ENCODE assay signal across 13 cellular contexts in genomic region chrX:139967300-139967699, GRCh38. TPM values are rescaled to one million over a fixed set of nuclear protein-coding genes. Genes with fewer than 3 reads are reported as not detected.
DNase-seq lines count a peak whose midpoint lies in the region; ATAC-seq, FAIRE-seq and TF ChIP-seq lines count a peak whose summit lies in the region.
"Had no signal": no experiment of that assay in that cellular context is flagged by ENCODE, and none has a peak within 500 bp of the region (broad histone marks: within the 10 kb centered on the region; RNA-seq: fewer than 3 reads in every experiment).

No MANE protein-coding gene starts in this region.

- DNase-seq in SIG-M5 treated with dmso at 0.1 percent for 504 hours (lab: John Stamatoyannopoulos, UW; ENCODE audit: unreplicated experiment) (peak; percentile 4), SIG-M5 (lab: John Stamatoyannopoulos, UW) (no peak), HT-29 (ENCODE audit: low spot score) (peak; percentile 19), GM12878 (ENCODE audit: low read depth, low spot score) (no peak), osteoblast (ENCODE audit: insufficient read length, low spot score, missing footprints) (no peak), suprapubic skin (ENCODE audit: low spot score in 2 of 2) (no peak)
- DNase-seq: activated naive CD4-positive, alpha-beta T cell treated with anti-CD3 and anti-CD28 coated beads, Interleukin-2, amount 50 U/mL, for 16 hours; stimulated activated CD4-positive, alpha-beta T cell treated with anti-CD3 and anti-CD28 coated beads, Interleukin-2, amount 100 ng/mL, for 24 hours; T-helper 9 cell had no signal

- no peaks in the 10 kb centered on the region for H3K36me3 Mint-ChIP-seq in stimulated activated memory B cell treated with anti-CD40 and anti-IgM and Interleukin-4, amounts not matched to agents 10 μg/mL and 1 μg/mL and 100 μg/mL, for 72 hours
- H3K36me3 Mint-ChIP-seq: CD4-positive, CD25-positive, alpha-beta regulatory T cell had no signal

- H3K4me3 ChIP-seq in GM12878 (no peak overlapping the region), osteoblast (ENCODE audit: insufficient read depth, low read length) (no peak overlapping the region), suprapubic skin (no peak overlapping the region)

- H4K20me1 ChIP-seq in GM12878 (ENCODE audit: control insufficient read depth, insufficient read depth) (no peaks in the 10 kb centered on the region), osteoblast (ENCODE audit: insufficient read depth, low read length) (no peaks in the 10 kb centered on the region)

- TF ChIP-seq POLR2A in GM12878 (IDR thresholded peaks at IDR 0.05; ENCODE audit: low read depth, low read length), result no peak
- TF ChIP-seq POLR2A in suprapubic skin (IDR thresholded peaks at IDR 0.05), result no peak

- POLR2A ChIA-PET in GM12878 (lab: Charles Lee), result no interaction called here

- H3K27ac ChIP-seq in GM12878 (ENCODE audit: control insufficient read depth, insufficient read depth), result no peak overlapping the region
- H3K27ac ChIP-seq in osteoblast (ENCODE audit: low read depth, low read length), result no peak overlapping the region
- no peak overlapping the region for H3K27ac ChIP-seq in suprapubic skin

- TF ChIP-seq EP300 in GM12878 (IDR thresholded peaks at IDR 0.05; ENCODE audit: borderline replicate concordance in 1 of 2, control insufficient read depth in 1 of 2, low read depth in 2 of 2, low read length in 2 of 2), result no peak
- TF ChIP-seq EP300 in suprapubic skin (IDR thresholded peaks at IDR 0.05), result no peak

- peak; percentile 64; the same call in 2 of the 3 replicates for ATAC-seq in GM12878
- no peak for ATAC-seq in GM19023 (IDR thresholded peaks at IDR 0.05; ENCODE audit: unreplicated experiment)
- no peak for ATAC-seq in stimulated activated memory B cell treated with anti-CD40 and anti-IgM and Interleukin-4, amounts not matched to agents 10 μg/mL and 1 μg/mL and 100 μg/mL, for 72 hours

- H3K27ac Mint-ChIP-seq in stimulated activated memory B cell treated with anti-CD40 and anti-IgM and Interleukin-4, amounts not matched to agents 10 μg/mL and 1 μg/mL and 100 μg/mL, for 72 hours, result no peak overlapping the region
- H3K27ac Mint-ChIP-seq: CD4-positive, CD25-positive, alpha-beta regulatory T cell had no signal

- no peaks in the 10 kb centered on the region for H3K79me2 ChIP-seq in GM12878 (ENCODE audit: control insufficient read depth, insufficient read depth, low read length)
- no peaks in the 10 kb centered on the region for H3K79me2 ChIP-seq in osteoblast (ENCODE audit: insufficient read depth, low read length)

- peaks cover 4% of the 10 kb centered on the region for H3K9me3 Mint-ChIP-seq in stimulated activated memory B cell treated with anti-CD40 and anti-IgM and Interleukin-4, amounts not matched to agents 10 μg/mL and 1 μg/mL and 100 μg/mL, for 72 hours

- no peaks in the 10 kb centered on the region for H3K4me1 Mint-ChIP-seq in stimulated activated memory B cell treated with anti-CD40 and anti-IgM and Interleukin-4, amounts not matched to agents 10 μg/mL and 1 μg/mL and 100 μg/mL, for 72 hours
- H3K4me1 Mint-ChIP-seq: CD4-positive, CD25-positive, alpha-beta regulatory T cell had no signal

- no peak overlapping the region for H3K9ac ChIP-seq in GM12878 (ENCODE audit: control insufficient read depth, insufficient read depth, low read length)

- in situ Hi-C loops in GM12878 (cut with MboI), result no loop called here

- H3K27me3 Mint-ChIP-seq in stimulated activated memory B cell treated with anti-CD40 and anti-IgM and Interleukin-4, amounts not matched to agents 10 μg/mL and 1 μg/mL and 100 μg/mL, for 72 hours, result peaks cover 9% of the 10 kb centered on the region

- intact Hi-C loops in GM12878 (cut with micrococcal nuclease; ENCODE audit: unreplicated experiment), result loop anchor here (10.0 kb wide), 1 partner anchor 412 kb away; no protein-coding TSS in a partner anchor

- H3K27me3 ChIP-seq in GM12878 (replicated peaks in 1 of 2; ENCODE audit: control insufficient read depth in 2 of 2, insufficient read depth in 2 of 2, low read length in 1 of 2) (no peaks in the 10 kb centered on the region), osteoblast (ENCODE audit: insufficient read depth, low read length) (no peaks in the 10 kb centered on the region), suprapubic skin (no peaks in the 10 kb centered on the region)

- FAIRE-seq in GM12878 (lab: Jason Lieb, UNC), result no peak

- H3K4me2 ChIP-seq in GM12878 (ENCODE audit: control insufficient read depth, insufficient read depth), result no peak overlapping the region
- H3K4me2 ChIP-seq in osteoblast (ENCODE audit: insufficient read depth, low read length), result no peak overlapping the region

- H3K36me3 ChIP-seq in GM12878 (ENCODE audit: control insufficient read depth in 2 of 2, insufficient read depth in 2 of 2, low read length in 1 of 2), result no peaks in the 10 kb centered on the region
- no peaks in the 10 kb centered on the region for H3K36me3 ChIP-seq in osteoblast (ENCODE audit: insufficient read depth, low read length)
- no peaks in the 10 kb centered on the region for H3K36me3 ChIP-seq in suprapubic skin

- TF ChIP-seq RAD21 in GM12878 (IDR thresholded peaks at IDR 0.05; ENCODE audit: insufficient read depth, low read depth, low read length), result peak; percentile 41

- CTCF ChIA-PET in GM12878 (lab: Yijun Ruan, JAX), result interaction anchor here (0.7 to 1.4 kb wide), 4 partner anchors 38 to 398 kb away, joined by 3 read pairs; no protein-coding TSS in a partner anchor

- SMC1A ChIA-PET in GM12878 (lab: Charles Lee; ENCODE audit: uncharacterized antibody, unreplicated experiment), result interaction anchor here (1.2 kb wide), 2 partner anchors 13 to 37 kb away, joined by 3 read pairs; no protein-coding TSS in a partner anchor

- peak; percentile 36 to 47 (median 41) for TF ChIP-seq CTCF in GM12878 (IDR thresholded peaks at IDR 0.05 in 2 of 3, conservative IDR thresholded peaks at IDR 0.05 in 1 of 3; ENCODE audit: control insufficient read depth in 2 of 3, extremely low read depth in 1 of 3, insufficient read depth in 1 of 3, low read depth in 3 of 3, low read length in 3 of 3)
- peak; percentile 42 for TF ChIP-seq CTCF in osteoblast (IDR thresholded peaks at IDR 0.05; ENCODE audit: extremely low read depth, low read depth, low read length)
- no peak for TF ChIP-seq CTCF in suprapubic skin (IDR thresholded peaks at IDR 0.05)

- H2AFZ ChIP-seq in GM12878 (ENCODE audit: control insufficient read depth, low read depth, low read length), result no peak overlapping the region
- no peak overlapping the region for H2AFZ ChIP-seq in osteoblast (ENCODE audit: low read length)

- H3K4me3 Mint-ChIP-seq in stimulated activated memory B cell treated with anti-CD40 and anti-IgM and Interleukin-4, amounts not matched to agents 10 μg/mL and 1 μg/mL and 100 μg/mL, for 72 hours, result no peak overlapping the region
- H3K4me3 Mint-ChIP-seq: CD4-positive, CD25-positive, alpha-beta regulatory T cell had no signal

- H3K9me3 ChIP-seq in GM12878 (replicated peaks; ENCODE audit: control insufficient read depth, insufficient read depth, low read length) (no peaks in the 10 kb centered on the region), osteoblast (ENCODE audit: low read depth, low read length) (no peaks in the 10 kb centered on the region), suprapubic skin (no peaks in the 10 kb centered on the region)

- RAD21 ChIA-PET in GM12878 (lab: Charles Lee; ENCODE audit: unreplicated experiment), result interaction anchor here (0.9 kb wide), 1 partner anchor 11 kb away, joined by 3 read pairs; no protein-coding TSS in a partner anchor

- WGBS in GM12878 (ENCODE audit: insufficient coverage, insufficient replicate concordance, low lambda C conversion rate, missing lambda C conversion rate), result 25% methylated on average over 4 of the region's 4 CpGs
- WGBS in suprapubic skin, result 55% methylated on average over 4 of the region's 4 CpGs

- H3K4me1 ChIP-seq in GM12878 (ENCODE audit: control insufficient read depth, insufficient read depth, low read length), result no peaks in the 10 kb centered on the region
- no peaks in the 10 kb centered on the region for H3K4me1 ChIP-seq in osteoblast (ENCODE audit: insufficient read depth, low read length)
- H3K4me1 ChIP-seq in suprapubic skin, result no peaks in the 10 kb centered on the region

- no TSS peak for BruUV-seq in GM12878 (replicated peaks; lab: Mats Ljungman, UMichigan)

RNA-seq across cellular contexts. Expression of gene CXorf66, which starts 2.0 kb away (rescaled TPM):
- not detected in 2 replicates for total RNA-seq in HT-29 (2014; rRNA removed; shearing (Covaris generic))
- total RNA-seq in GM12878 (2013; cell fraction: nucleolus; rRNA removed), result not detected in 2 replicates
- total RNA-seq in GM12878 (2014; rRNA removed) (not detected in 2 replicates), GM12878 (2014; rRNA removed; fragmentation: Illumina TruSeq; extraction: Trizol) (not detected in 2 replicates), GM12878 (2021) (not detected in 2 replicates), osteoblast (not detected in 2 replicates), suprapubic skin (not detected)
- polyA plus RNA-seq in GM12878 (2011; ENCODE audit: low read depth), result not detected
- polyA plus RNA-seq in GM12878 (2011; rRNA removed) (not detected in 2 replicates), GM12878 (2014; fragmentation: Illumina TruSeq; extraction: Trizol) (not detected in 2 replicates), GM12878 (2014; fragmentation: Nextera tagmentation; extraction: Ambion mirVana) (not detected), GM12878 (2014; rRNA removed) (not detected in 2 replicates), GM12878 (2016; fragmentation: Nextera tagmentation; extraction: Ambion mirVana) (not detected)
- polyA plus RNA-seq in GM12878 (2011; cell fraction: cytosol; rRNA removed), result not detected in 2 replicates
- not detected in 2 replicates for polyA plus RNA-seq in GM12878 (2011; cell fraction: nucleus; rRNA removed)
- polyA plus RNA-seq in GM12878 (2012), result not detected in 2 replicates
- not detected in 2 replicates for polyA minus RNA-seq in GM12878 (2011; rRNA and poly(A)+ RNA removed)
- polyA minus RNA-seq in GM12878 (2011; cell fraction: cytosol; rRNA and poly(A)+ RNA removed), result not detected in 2 replicates
- not detected in 2 replicates for polyA minus RNA-seq in GM12878 (2011; cell fraction: nucleus; rRNA and poly(A)+ RNA removed)
- total RNA-seq: CD4-positive, CD25-positive, alpha-beta regulatory T cell; myocyte had no signal
- polyA plus RNA-seq: CD4-positive, CD25-positive, alpha-beta regulatory T cell had no signal

RNA-seq across cellular contexts. Expression of gene ATP11C, which starts 34.4 kb away (rescaled TPM):
- total RNA-seq in HT-29 (2014; rRNA removed; shearing (Covaris generic)), result 0.94 and 1.0 TPM in 2 replicates
- total RNA-seq in GM12878 (2013; cell fraction: nucleolus; rRNA removed), result 74.3 and 78.5 TPM in 2 replicates
- total RNA-seq in GM12878 (2014; rRNA removed), result 41.4 and 52.4 TPM in 2 replicates
- total RNA-seq in GM12878 (2014; rRNA removed; fragmentation: Illumina TruSeq; extraction: Trizol), result 43.9 and 44.0 TPM in 2 replicates
- total RNA-seq in GM12878 (2021), result 30.5 and 31.5 TPM in 2 replicates
- 10.2 TPM for polyA plus RNA-seq in GM12878 (2011; ENCODE audit: low read depth)
- polyA plus RNA-seq in GM12878 (2011; rRNA removed), result 36.6 and 57.4 TPM in 2 replicates
- 10.2 and 12.1 TPM in 2 replicates for polyA plus RNA-seq in GM12878 (2011; cell fraction: cytosol; rRNA removed)
- polyA plus RNA-seq in GM12878 (2011; cell fraction: nucleus; rRNA removed), result 24.0 and 24.8 TPM in 2 replicates
- 16.2 and 18.6 TPM in 2 replicates for polyA plus RNA-seq in GM12878 (2012)
- 29.1 and 38.2 TPM in 2 replicates for polyA plus RNA-seq in GM12878 (2014; fragmentation: Illumina TruSeq; extraction: Trizol)
- 10 to 100 TPM; 16.2 to 19.1 TPM for polyA plus RNA-seq in GM12878 (2014; fragmentation: Nextera tagmentation; extraction: Ambion mirVana)
- 20.4 and 22.0 TPM in 2 replicates for polyA plus RNA-seq in GM12878 (2014; rRNA removed)
- polyA plus RNA-seq in GM12878 (2016; fragmentation: Nextera tagmentation; extraction: Ambion mirVana), result 10 to 100 TPM; 16.4 to 18.2 TPM
- polyA minus RNA-seq in GM12878 (2011; rRNA and poly(A)+ RNA removed), result 29.5 and 42.8 TPM in 2 replicates
- polyA minus RNA-seq in GM12878 (2011; cell fraction: cytosol; rRNA and poly(A)+ RNA removed), result 20.7 and 25.9 TPM in 2 replicates
- polyA minus RNA-seq in GM12878 (2011; cell fraction: nucleus; rRNA and poly(A)+ RNA removed), result 44.0 and 51.5 TPM in 2 replicates
- 63.1 and 72.0 TPM in 2 replicates for total RNA-seq in osteoblast
- total RNA-seq in suprapubic skin, result 10 to 100 TPM; 16.3 to 26.6 (median 18.4) TPM

Comparison
In these comparisons a context has a peak if more than half of its experiments do, and no peak if none do; other contexts are left out.
1. DNase-seq: peak in SIG-M5 treated with dmso at 0.1 percent for 504 hours (single experiment) and HT-29 (single experiment); none in SIG-M5 (single experiment), GM12878 (single experiment), osteoblast (single experiment) and suprapubic skin (0 of 2).
2. CTCF ChIP-seq: peak in GM12878 (3 of 3) and osteoblast (single experiment); none in suprapubic skin (0 of 2).